24 cellular contexts compared by ENCODE assay signal in the genomic region with DNA sequence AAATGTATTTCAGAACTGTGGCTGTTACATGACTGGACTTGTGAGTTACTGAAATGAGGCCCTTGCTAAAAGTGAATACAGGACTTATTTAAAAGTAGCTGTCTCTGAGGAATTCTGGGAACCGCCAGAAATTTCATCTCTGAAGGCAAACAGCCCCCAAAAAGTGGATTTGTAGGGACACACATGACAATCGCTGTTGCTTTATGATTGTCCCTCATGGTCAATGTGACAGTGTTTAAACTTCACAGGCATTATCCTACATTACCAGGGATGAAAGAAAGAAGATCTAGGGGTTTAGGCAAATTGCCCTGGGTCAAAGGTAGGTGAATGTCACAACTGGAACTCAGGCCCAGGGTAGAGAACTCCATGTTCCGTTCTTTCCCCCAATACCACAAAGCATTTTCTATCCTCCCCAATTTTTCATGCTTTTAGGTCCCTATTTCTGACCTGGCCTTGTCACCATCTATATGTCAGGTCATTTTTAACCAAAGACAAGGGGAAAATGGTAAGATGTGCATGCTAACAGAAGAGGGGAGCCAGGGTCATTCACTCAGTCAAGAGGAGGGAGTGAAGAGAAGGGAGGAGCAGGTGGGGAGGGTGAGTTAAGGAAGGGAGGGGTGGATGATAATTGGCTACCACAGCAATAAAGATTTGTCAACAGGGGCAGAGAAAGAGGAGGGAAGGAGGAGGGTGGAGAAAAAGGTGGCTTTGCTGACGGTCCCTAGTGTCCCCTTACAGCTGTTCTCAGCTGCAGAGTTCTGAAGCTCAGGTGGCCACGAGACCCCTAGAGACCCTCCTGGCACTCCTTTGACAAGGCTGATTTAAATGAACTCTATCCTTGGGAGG. TPM values are rescaled to one million over a fixed set of nuclear protein-coding genes. Genes with fewer than 3 reads are reported as not detected.
DNase-seq lines count a peak whose midpoint lies in the region; TF ChIP-seq lines count a peak whose summit lies in the region.
"Had no signal": no experiment of that assay in that cellular context is flagged by ENCODE, and none has a peak within 500 bp of the region (broad histone marks: within the 10 kb centered on the region; RNA-seq: fewer than 3 reads in every experiment).

No MANE protein-coding gene starts in this region.

- TF ChIP-seq CTCF in Caco-2 (IDR thresholded peaks at IDR 0.05; ENCODE audit: insufficient read depth in 1 of 2, low read depth in 1 of 2, low read length in 1 of 2, severe bottlenecking in 1 of 2, unreplicated experiment in 1 of 2) (no peak), hepatocyte (IDR thresholded peaks at IDR 0.05; ENCODE audit: poor library complexity) (no peak), nephron progenitor cell (IDR thresholded peaks at IDR 0.05) (no peak)

- no peaks in the 10 kb centered on the region for H3K9me2 ChIP-seq in hepatocyte (replicated peaks; ENCODE audit: insufficient read depth)
- H3K9me2 ChIP-seq: SK-N-SH had no signal

- H3K4me2 ChIP-seq in hepatocyte: no peak overlapping the region
- H3K4me2 ChIP-seq: BLaER1, SK-N-SH had no signal

- BruUV-seq in Caco-2 (replicated peaks; lab: Mats Ljungman, UMichigan): no TSS peak

- intact Hi-C loops in Caco-2 (cut with micrococcal nuclease; ENCODE audit: unreplicated experiment): loop anchor here (10.0 kb wide), 1 partner anchor 234 kb away; no protein-coding TSS in a partner anchor

- H3K9me3 Mint-ChIP-seq in Caco-2 (ENCODE audit: unreplicated experiment) (no peaks in the 10 kb centered on the region), nephron progenitor cell (peaks cover 3% of the 10 kb centered on the region)
- H3K9me3 Mint-ChIP-seq: CD4-positive, alpha-beta memory T cell; IgD-negative memory B cell had no signal

- DNase-seq in Caco-2 (no peak), NCI-H69 (lab: John Stamatoyannopoulos, UW) (peak; percentile 42), hepatocyte (ENCODE audit: low spot score) (no peak), nephron progenitor cell (no peak), cerebellar nuclear complex (lab: John Stamatoyannopoulos, UW) (no peak), LoVo (ENCODE audit: low spot score) (no peak), SW480 (ENCODE audit: low spot score) (no peak)
- no peak for DNase-seq in effector CD4-positive, alpha-beta T cell
- DNase-seq: Calu3; CD4-positive, alpha-beta memory T cell; DMS153; H7; Kasumi-1; NCI-H1092; NCI-H1436; NCI-H187 treated with DMSO at 0.1 percent for 48 hours; NCI-H2107; NCI-H510A; NCI-H748 treated with DMSO at 0.1 percent for 48 hours; SHP77 treated with DMSO at 0.1 percent for 48 hours; SK-N-SH had no signal

- H3K4me3 ChIP-seq in Caco-2 (ENCODE audit: low read depth, low read length) (no peak overlapping the region), hepatocyte (no peak overlapping the region)
- H3K4me3 ChIP-seq: BLaER1 had no signal

- no peaks in the 10 kb centered on the region for H4K20me1 ChIP-seq in hepatocyte (ENCODE audit: insufficient read depth, poor library complexity, severe bottlenecking)
- H4K20me1 ChIP-seq: BLaER1 had no signal

- WGBS in hepatocyte (ENCODE audit: low lambda C conversion rate, missing lambda C conversion rate): 75% methylated on average over 5 of the region's 5 CpGs

- H3K36me3 ChIP-seq in Caco-2 (ENCODE audit: control insufficient read depth, insufficient read depth, low read length) (no peaks in the 10 kb centered on the region), hepatocyte (replicated peaks; ENCODE audit: insufficient read depth, low read depth) (no peaks in the 10 kb centered on the region)
- H3K36me3 ChIP-seq: BLaER1 had no signal

- H3K79me2 ChIP-seq in hepatocyte: no peaks in the 10 kb centered on the region

- H3K27ac Mint-ChIP-seq in Caco-2 (ENCODE audit: unreplicated experiment) (peak overlapping the region; percentile 7), nephron progenitor cell (peak overlapping the region; percentile 72)

- no peaks in the 10 kb centered on the region for H3K27me3 ChIP-seq in Caco-2 (replicated peaks; ENCODE audit: control insufficient read depth, insufficient read depth, low read length)
- no peaks in the 10 kb centered on the region for H3K27me3 ChIP-seq in hepatocyte
- H3K27me3 ChIP-seq: BLaER1 had no signal

- H3K4me1 Mint-ChIP-seq in Caco-2 (ENCODE audit: low read depth, unreplicated experiment): peaks cover 45% of the 10 kb centered on the region
- H3K4me1 Mint-ChIP-seq in nephron progenitor cell: peaks cover 39% of the 10 kb centered on the region
- H3K4me1 Mint-ChIP-seq: CD4-positive, alpha-beta memory T cell had no signal

- H3K27ac ChIP-seq in hepatocyte: peak overlapping the region; percentile 84
- H3K27ac ChIP-seq: BLaER1 had no signal

- no peak overlapping the region for H2AFZ ChIP-seq in hepatocyte

- H3K9me3 ChIP-seq in Caco-2 (no peaks in the 10 kb centered on the region), hepatocyte (ENCODE audit: low read depth) (no peaks in the 10 kb centered on the region)
- H3K9me3 ChIP-seq: SK-N-SH had no signal

- peaks cover 16% of the 10 kb centered on the region for H3K36me3 Mint-ChIP-seq in Caco-2 (ENCODE audit: insufficient read depth, unreplicated experiment)
- no peaks in the 10 kb centered on the region for H3K36me3 Mint-ChIP-seq in nephron progenitor cell (ENCODE audit: low read depth)
- H3K36me3 Mint-ChIP-seq: CD4-positive, alpha-beta memory T cell; IgD-negative memory B cell had no signal

- CTCF ChIA-PET in Caco-2 (lab: Charles Lee): interaction anchor here (2.3 kb wide), 1 partner anchor 15 kb away, joined by 9 read pairs; no protein-coding TSS in a partner anchor

- peaks cover 54% of the 10 kb centered on the region for H3K4me1 ChIP-seq in Caco-2
- peaks cover 32% of the 10 kb centered on the region for H3K4me1 ChIP-seq in hepatocyte (ENCODE audit: insufficient read depth)

- POLR2A ChIA-PET in Caco-2 (lab: Charles Lee): no interaction called here

- H3K27me3 Mint-ChIP-seq in Caco-2 (ENCODE audit: insufficient read depth, unreplicated experiment): no peaks in the 10 kb centered on the region
- H3K27me3 Mint-ChIP-seq in nephron progenitor cell (ENCODE audit: low read depth, poor library complexity): peaks cover 3% of the 10 kb centered on the region
- H3K27me3 Mint-ChIP-seq: IgD-negative memory B cell had no signal

- H3K4me3 Mint-ChIP-seq in Caco-2 (ENCODE audit: unreplicated experiment): no peak overlapping the region
- no peak overlapping the region for H3K4me3 Mint-ChIP-seq in nephron progenitor cell
- H3K4me3 Mint-ChIP-seq: CD4-positive, alpha-beta memory T cell; IgD-negative memory B cell had no signal

RNA-seq across cellular contexts. Expression of a gene that starts 57.8 kb away (rescaled TPM):
- 17.9 and 26.4 TPM in 2 replicates for total RNA-seq in Caco-2 (2022)
- 57.8 and 79.1 TPM in 2 replicates for total RNA-seq in hepatocyte
- polyA plus RNA-seq in hepatocyte: 101 and 103 TPM in 2 replicates
- total RNA-seq: G401 had no signal
